17 cellular contexts compared by ENCODE assay signal in the genomic region with DNA sequence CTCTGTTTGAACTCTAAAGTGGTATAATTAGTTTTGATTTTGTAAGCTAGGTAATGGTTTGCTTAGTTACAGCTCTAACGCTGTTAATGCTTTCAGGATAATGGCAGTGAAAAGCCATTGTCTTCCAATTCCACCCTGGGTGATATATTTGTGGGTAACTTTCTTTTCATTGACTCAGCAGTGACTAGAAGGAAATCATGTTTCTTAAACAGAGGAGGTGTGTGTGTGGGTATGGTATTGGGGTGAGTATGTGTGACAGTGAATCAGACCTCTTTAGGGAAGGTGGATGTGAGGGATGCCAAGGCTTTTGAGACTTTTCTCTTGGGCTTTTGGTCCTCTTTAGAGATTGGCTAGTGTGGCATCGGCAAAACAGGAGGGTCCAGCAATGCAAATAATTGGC. TPM values are rescaled to one million over a fixed set of nuclear protein-coding genes. Genes with fewer than 3 reads are reported as not detected.
A peak's percentile ranks its signal among the peaks of the same experiment; 100 is the strongest.
DNase-seq lines count a peak whose midpoint lies in the region; ATAC-seq and TF ChIP-seq lines count a peak whose summit lies in the region.
"Had no signal": no experiment of that assay in that cellular context is flagged by ENCODE, and none has a peak within 500 bp of the region (broad histone marks: within the 10 kb centered on the region; RNA-seq: fewer than 3 reads in every experiment).

No MANE protein-coding gene starts in this region.

- TF ChIP-seq CTCF in IMR-90 (conservative IDR thresholded peaks at IDR 0.05; ENCODE audit: low read depth, low read length) (no peak), body of pancreas (IDR thresholded peaks at IDR 0.05) (no peak), GM10266 (IDR thresholded peaks at IDR 0.05; ENCODE audit: control insufficient read depth, insufficient read depth, low read depth, missing control alignments) (no peak)

- dilution Hi-C loops in IMR-90 (cut with HindIII; ENCODE audit: low sequenced_read_pairs, unreplicated experiment): no loop called here

- no peak overlapping the region for H4K8ac ChIP-seq in IMR-90 (ENCODE audit: low read depth in 2 of 2, low read length in 2 of 2)

- H3K4ac ChIP-seq in IMR-90 (ENCODE audit: low read depth, low read length): no peak overlapping the region

- H3K56ac ChIP-seq in IMR-90 (ENCODE audit: extremely low read depth, insufficient read depth, low read length): no peak overlapping the region

- no peak overlapping the region for H3K4me3 ChIP-seq in IMR-90 (ENCODE audit: insufficient read depth, low read depth, low read length)
- no peak overlapping the region for H3K4me3 ChIP-seq in body of pancreas
- H3K4me3 ChIP-seq: HAP-1, SK-N-MC had no signal

- H3K4me2 ChIP-seq in IMR-90 (ENCODE audit: low read depth, low read length): no peak overlapping the region

- no TSS peak for BruUV-seq in IMR-90 (replicated peaks; lab: Mats Ljungman, UMichigan)

- H3K9ac ChIP-seq in IMR-90 (ENCODE audit: low read depth, low read length): no peak overlapping the region

- no peak overlapping the region for H4K91ac ChIP-seq in IMR-90 (ENCODE audit: insufficient read depth, low read depth, low read length)

- no peak overlapping the region for H3K27ac ChIP-seq in IMR-90 (ENCODE audit: insufficient read depth, low read length)
- H3K27ac ChIP-seq in body of pancreas: peak overlapping the region in 3 of 4 donors; percentile 20 to 69 (median 49)
- H3K27ac ChIP-seq: SK-N-MC had no signal

- H2AK5ac ChIP-seq in IMR-90 (ENCODE audit: low read depth, low read length): no peak overlapping the region

- H2BK5ac ChIP-seq in IMR-90 (ENCODE audit: low read depth, low read length, poor library complexity, severe bottlenecking): peak overlapping the region; percentile 14

- H2BK20ac ChIP-seq in IMR-90 (ENCODE audit: low read depth, low read length): no peak overlapping the region

- no peak overlapping the region for H3K23ac ChIP-seq in IMR-90 (ENCODE audit: low read depth, low read length)

- peaks cover 19 to 22% of the 10 kb centered on the region in 2 experiments for H3K79me1 ChIP-seq in IMR-90 (ENCODE audit: low read depth in 1 of 2, low read length in 2 of 2)

- H3K9me1 ChIP-seq in IMR-90 (ENCODE audit: insufficient read depth, low read length): peaks cover 3% of the 10 kb centered on the region; the same call in 1 of the 2 replicates

- no peak for TF ChIP-seq RAD21 in IMR-90 (IDR thresholded peaks at IDR 0.05; ENCODE audit: low read length)

- no peak overlapping the region for H2AK9ac ChIP-seq in IMR-90 (replicated peaks; ENCODE audit: low read depth, low read length, poor library complexity)

- H3K14ac ChIP-seq in IMR-90 (replicated peaks; ENCODE audit: low read depth, low read length): no peak overlapping the region

- no peak overlapping the region for H3K18ac ChIP-seq in IMR-90 (ENCODE audit: low read depth, low read length)

- TF ChIP-seq POLR2A in IMR-90 (IDR thresholded peaks at IDR 0.05; ENCODE audit: low read depth, low read length) (no peak), body of pancreas (IDR thresholded peaks at IDR 0.05) (no peak)

- H3K4me1 ChIP-seq in IMR-90 (ENCODE audit: control insufficient read depth, insufficient read depth, low read length): peaks cover 5% of the 10 kb centered on the region
- peaks cover 43% of the 10 kb centered on the region for H3K4me1 ChIP-seq in body of pancreas
- H3K4me1 ChIP-seq: HAP-1 had no signal

- H4K5ac ChIP-seq in IMR-90 (ENCODE audit: low read depth, low read length): no peak overlapping the region

- no peak overlapping the region for H2BK15ac ChIP-seq in IMR-90 (ENCODE audit: low read depth, low read length)

- ATAC-seq in IMR-90 (ENCODE audit: low read depth): no peak
- ATAC-seq in body of pancreas: no peak

- no peak overlapping the region for H2BK120ac ChIP-seq in IMR-90 (ENCODE audit: low read depth, low read length)

- no CpG with 5 or more reads among the region's 2 CpGs for WGBS in IMR-90 (ENCODE audit: extremely low coverage in 2 of 2, insufficient read length in 1 of 2), 2 experiments
- 89 to 90% methylated on average over 2 of the region's 2 CpGs for WGBS in body of pancreas, 2 donors

- CTCF ChIA-PET in IMR-90 (lab: Yijun Ruan, JAX): no interaction called here

- peaks cover 6% of the 10 kb centered on the region for H3K36me3 ChIP-seq in IMR-90 (ENCODE audit: control insufficient read depth, insufficient read depth, low read length)
- peaks cover 0 to 2% of the 10 kb centered on the region in 2 donors for H3K36me3 ChIP-seq in body of pancreas (replicated peaks in 1 of 2; ENCODE audit: insufficient read depth in 1 of 2, low read depth in 2 of 2)
- H3K36me3 ChIP-seq: HAP-1 had no signal

- H4K20me1 ChIP-seq in IMR-90 (ENCODE audit: insufficient read depth, low read length): no peaks in the 10 kb centered on the region

- DNase-seq in ELR (ENCODE audit: low read depth) (peak; percentile 71), IMR-90 (peak; percentile 39), body of pancreas (no peak), kidney tubule cell (ENCODE audit: low spot score) (peak; percentile 81), GM10266 (ENCODE audit: extremely low spot score) (no peak), DMS79 (lab: John Stamatoyannopoulos, UW) (no peak), LoVo (ENCODE audit: low spot score) (no peak), NCI-H226 (no peak)
- DNase-seq: ACHN; CD8-positive, alpha-beta memory T cell; NCI-H1048; NCI-H146; NCI-H345; NCI-H526 treated with DMSO at 0.1 percent for 48 hours; NK-92 treated with Interleukin-12 subunit alpha and Interleukin-12 subunit beta, amount 100 ng/mL, for 24 hours had no signal

- POLR2A ChIA-PET in IMR-90 (lab: Charles Lee; ENCODE audit: unreplicated experiment): no interaction called here

- H3K9me3 ChIP-seq in IMR-90 (ENCODE audit: control insufficient read depth, insufficient read depth, low read length) (no peaks in the 10 kb centered on the region), body of pancreas (no peaks in the 10 kb centered on the region)
- H3K9me3 ChIP-seq: HAP-1 had no signal

- in situ Hi-C loops in IMR-90 (cut with MboI; ENCODE audit: low sequenced_read_pairs): no loop called here

- intact Hi-C loops in IMR-90 (cut with micrococcal nuclease) (no loop called here), body of pancreas (cut with DNase I) (no loop called here)

- H3K27me3 ChIP-seq in IMR-90 (ENCODE audit: control insufficient read depth, insufficient read depth, low read length) (no peaks in the 10 kb centered on the region), body of pancreas (no peaks in the 10 kb centered on the region)

- H2AFZ ChIP-seq in IMR-90 (replicated peaks; ENCODE audit: low read length, poor library complexity): no peak overlapping the region

TF ChIP-seq in IMR-90, 13 proteins besides CTCF, POLR2A, EP300 and RAD21 (continues in another document):
- no peak for TF ChIP-seq SMC3 (IDR thresholded peaks at IDR 0.05; ENCODE audit: low read depth, low read length)
- TF ChIP-seq MXI1 (IDR thresholded peaks at IDR 0.05; ENCODE audit: borderline replicate concordance, low read depth, low read length): no peak
- no peak for TF ChIP-seq CEBPB (IDR thresholded peaks at IDR 0.05; ENCODE audit: low read depth, low read length)
- TF ChIP-seq MAFK (IDR thresholded peaks at IDR 0.05; ENCODE audit: low read depth, low read length): no peak
- no peak for TF ChIP-seq NFE2L2 (IDR thresholded peaks at IDR 0.05; ENCODE audit: low read depth, low read length)
- no peak for TF ChIP-seq ELK1 (IDR thresholded peaks at IDR 0.05; ENCODE audit: borderline replicate concordance, low read depth, low read length)
- TF ChIP-seq, protein P1, sequence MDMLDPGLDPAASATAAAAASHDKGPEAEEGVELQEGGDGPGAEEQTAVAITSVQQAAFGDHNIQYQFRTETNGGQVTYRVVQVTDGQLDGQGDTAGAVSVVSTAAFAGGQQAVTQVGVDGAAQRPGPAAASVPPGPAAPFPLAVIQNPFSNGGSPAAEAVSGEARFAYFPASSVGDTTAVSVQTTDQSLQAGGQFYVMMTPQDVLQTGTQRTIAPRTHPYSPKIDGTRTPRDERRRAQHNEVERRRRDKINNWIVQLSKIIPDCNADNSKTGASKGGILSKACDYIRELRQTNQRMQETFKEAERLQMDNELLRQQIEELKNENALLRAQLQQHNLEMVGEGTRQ (IDR thresholded peaks at IDR 0.05; ENCODE audit: low read depth, low read length): no peak
- no peak for TF ChIP-seq MAZ (IDR thresholded peaks at IDR 0.05; ENCODE audit: borderline replicate concordance, low read depth, low read length)
- no peak for TF ChIP-seq FOS (IDR thresholded peaks at IDR 0.05; ENCODE audit: low read depth, low read length)
- TF ChIP-seq RFX5 (IDR thresholded peaks at IDR 0.05; ENCODE audit: low read depth, low read length): no peak
- no peak for TF ChIP-seq BHLHE40 (IDR thresholded peaks at IDR 0.05; ENCODE audit: low read depth, low read length)

RNA-seq across cellular contexts. Expression of gene ENTPD7, which starts 13.6 kb away (rescaled TPM):
- total RNA-seq in IMR-90 (2012; rRNA removed) (20.0 and 23.3 TPM in 2 replicates), body of pancreas (10 to 100 TPM in 1 of 2 donors, 1 to 10 TPM in 1; 9.3 to 17.1 TPM)
- 6.5 and 8.0 TPM in 2 replicates for polyA plus RNA-seq in IMR-90 (2012; rRNA removed)
- 3.3 and 5.3 TPM in 2 replicates for polyA plus RNA-seq in IMR-90 (2012; cell fraction: cytosol; rRNA removed)
- 2.5 and 8.4 TPM in 2 replicates for polyA plus RNA-seq in IMR-90 (2012; cell fraction: nucleus; rRNA removed; ENCODE audit: low replicate concordance)

RNA-seq across cellular contexts. Expression of gene SLC25A28, which starts 52.6 kb away (rescaled TPM):
- 9.2 and 13.1 TPM in 2 replicates for total RNA-seq in IMR-90 (2012; rRNA removed)
- polyA plus RNA-seq in IMR-90 (2012; rRNA removed): 26.3 and 29.8 TPM in 2 replicates
- polyA plus RNA-seq in IMR-90 (2012; cell fraction: cytosol; rRNA removed): 15.0 and 20.2 TPM in 2 replicates
- 122 and 161 TPM in 2 replicates for polyA plus RNA-seq in IMR-90 (2012; cell fraction: nucleus; rRNA removed; ENCODE audit: low replicate concordance)
- total RNA-seq in body of pancreas: 10 to 100 TPM; 15.3 to 22.1 TPM

RNA-seq across cellular contexts. Expression of gene COX15, which starts 59.0 kb away (rescaled TPM):
- total RNA-seq in IMR-90 (2012; rRNA removed) (40.1 and 41.1 TPM in 2 replicates), body of pancreas (10 to 100 TPM in 1 of 2 donors, 1 to 10 TPM in 1; 9.6 to 17.9 TPM)
- polyA plus RNA-seq in IMR-90 (2012; rRNA removed): 17.3 and 18.9 TPM in 2 replicates
- 7.5 and 11.5 TPM in 2 replicates for polyA plus RNA-seq in IMR-90 (2012; cell fraction: cytosol; rRNA removed)
- polyA plus RNA-seq in IMR-90 (2012; cell fraction: nucleus; rRNA removed; ENCODE audit: low replicate concordance): 9.7 and 24.9 TPM in 2 replicates

RNA-seq across cellular contexts. Expression of gene CUTC, which starts 59.1 kb away (rescaled TPM):
- total RNA-seq in IMR-90 (2012; rRNA removed) (7.0 and 17.2 TPM in 2 replicates), body of pancreas (10 to 100 TPM in 1 of 2 donors, 1 to 10 TPM in 1; 8.6 to 14.8 TPM)
- 9.1 and 10.2 TPM in 2 replicates for polyA plus RNA-seq in IMR-90 (2012; rRNA removed)
- 2.7 and 5.5 TPM in 2 replicates for polyA plus RNA-seq in IMR-90 (2012; cell fraction: cytosol; rRNA removed)
- 1.3 and 11.4 TPM in 2 replicates for polyA plus RNA-seq in IMR-90 (2012; cell fraction: nucleus; rRNA removed; ENCODE audit: low replicate concordance)

Comparison
In these comparisons a context has a peak if more than half of its experiments do, and no peak if none do; other contexts are left out.
1. DNase-seq: peak in ELR (single experiment), IMR-90 (single experiment) and kidney tubule cell (single experiment); none in body of pancreas (0 of 4), GM10266 (single experiment), DMS79 (single experiment), LoVo (single experiment) and NCI-H226 (single experiment).